ENCODE assay signal across 1 cellular context in genomic region chrX:71657267-71657666, GRCh38.
A peak's percentile ranks its signal among the peaks of the same experiment; 100 is the strongest.
TF ChIP-seq lines count a peak whose summit lies in the region.

No MANE protein-coding gene starts in this region.

TF ChIP-seq in K562, 482 proteins besides CTCF, POLR2A, EP300 and RAD21 (continued from another document):
- TF ChIP-seq, protein P1, sequence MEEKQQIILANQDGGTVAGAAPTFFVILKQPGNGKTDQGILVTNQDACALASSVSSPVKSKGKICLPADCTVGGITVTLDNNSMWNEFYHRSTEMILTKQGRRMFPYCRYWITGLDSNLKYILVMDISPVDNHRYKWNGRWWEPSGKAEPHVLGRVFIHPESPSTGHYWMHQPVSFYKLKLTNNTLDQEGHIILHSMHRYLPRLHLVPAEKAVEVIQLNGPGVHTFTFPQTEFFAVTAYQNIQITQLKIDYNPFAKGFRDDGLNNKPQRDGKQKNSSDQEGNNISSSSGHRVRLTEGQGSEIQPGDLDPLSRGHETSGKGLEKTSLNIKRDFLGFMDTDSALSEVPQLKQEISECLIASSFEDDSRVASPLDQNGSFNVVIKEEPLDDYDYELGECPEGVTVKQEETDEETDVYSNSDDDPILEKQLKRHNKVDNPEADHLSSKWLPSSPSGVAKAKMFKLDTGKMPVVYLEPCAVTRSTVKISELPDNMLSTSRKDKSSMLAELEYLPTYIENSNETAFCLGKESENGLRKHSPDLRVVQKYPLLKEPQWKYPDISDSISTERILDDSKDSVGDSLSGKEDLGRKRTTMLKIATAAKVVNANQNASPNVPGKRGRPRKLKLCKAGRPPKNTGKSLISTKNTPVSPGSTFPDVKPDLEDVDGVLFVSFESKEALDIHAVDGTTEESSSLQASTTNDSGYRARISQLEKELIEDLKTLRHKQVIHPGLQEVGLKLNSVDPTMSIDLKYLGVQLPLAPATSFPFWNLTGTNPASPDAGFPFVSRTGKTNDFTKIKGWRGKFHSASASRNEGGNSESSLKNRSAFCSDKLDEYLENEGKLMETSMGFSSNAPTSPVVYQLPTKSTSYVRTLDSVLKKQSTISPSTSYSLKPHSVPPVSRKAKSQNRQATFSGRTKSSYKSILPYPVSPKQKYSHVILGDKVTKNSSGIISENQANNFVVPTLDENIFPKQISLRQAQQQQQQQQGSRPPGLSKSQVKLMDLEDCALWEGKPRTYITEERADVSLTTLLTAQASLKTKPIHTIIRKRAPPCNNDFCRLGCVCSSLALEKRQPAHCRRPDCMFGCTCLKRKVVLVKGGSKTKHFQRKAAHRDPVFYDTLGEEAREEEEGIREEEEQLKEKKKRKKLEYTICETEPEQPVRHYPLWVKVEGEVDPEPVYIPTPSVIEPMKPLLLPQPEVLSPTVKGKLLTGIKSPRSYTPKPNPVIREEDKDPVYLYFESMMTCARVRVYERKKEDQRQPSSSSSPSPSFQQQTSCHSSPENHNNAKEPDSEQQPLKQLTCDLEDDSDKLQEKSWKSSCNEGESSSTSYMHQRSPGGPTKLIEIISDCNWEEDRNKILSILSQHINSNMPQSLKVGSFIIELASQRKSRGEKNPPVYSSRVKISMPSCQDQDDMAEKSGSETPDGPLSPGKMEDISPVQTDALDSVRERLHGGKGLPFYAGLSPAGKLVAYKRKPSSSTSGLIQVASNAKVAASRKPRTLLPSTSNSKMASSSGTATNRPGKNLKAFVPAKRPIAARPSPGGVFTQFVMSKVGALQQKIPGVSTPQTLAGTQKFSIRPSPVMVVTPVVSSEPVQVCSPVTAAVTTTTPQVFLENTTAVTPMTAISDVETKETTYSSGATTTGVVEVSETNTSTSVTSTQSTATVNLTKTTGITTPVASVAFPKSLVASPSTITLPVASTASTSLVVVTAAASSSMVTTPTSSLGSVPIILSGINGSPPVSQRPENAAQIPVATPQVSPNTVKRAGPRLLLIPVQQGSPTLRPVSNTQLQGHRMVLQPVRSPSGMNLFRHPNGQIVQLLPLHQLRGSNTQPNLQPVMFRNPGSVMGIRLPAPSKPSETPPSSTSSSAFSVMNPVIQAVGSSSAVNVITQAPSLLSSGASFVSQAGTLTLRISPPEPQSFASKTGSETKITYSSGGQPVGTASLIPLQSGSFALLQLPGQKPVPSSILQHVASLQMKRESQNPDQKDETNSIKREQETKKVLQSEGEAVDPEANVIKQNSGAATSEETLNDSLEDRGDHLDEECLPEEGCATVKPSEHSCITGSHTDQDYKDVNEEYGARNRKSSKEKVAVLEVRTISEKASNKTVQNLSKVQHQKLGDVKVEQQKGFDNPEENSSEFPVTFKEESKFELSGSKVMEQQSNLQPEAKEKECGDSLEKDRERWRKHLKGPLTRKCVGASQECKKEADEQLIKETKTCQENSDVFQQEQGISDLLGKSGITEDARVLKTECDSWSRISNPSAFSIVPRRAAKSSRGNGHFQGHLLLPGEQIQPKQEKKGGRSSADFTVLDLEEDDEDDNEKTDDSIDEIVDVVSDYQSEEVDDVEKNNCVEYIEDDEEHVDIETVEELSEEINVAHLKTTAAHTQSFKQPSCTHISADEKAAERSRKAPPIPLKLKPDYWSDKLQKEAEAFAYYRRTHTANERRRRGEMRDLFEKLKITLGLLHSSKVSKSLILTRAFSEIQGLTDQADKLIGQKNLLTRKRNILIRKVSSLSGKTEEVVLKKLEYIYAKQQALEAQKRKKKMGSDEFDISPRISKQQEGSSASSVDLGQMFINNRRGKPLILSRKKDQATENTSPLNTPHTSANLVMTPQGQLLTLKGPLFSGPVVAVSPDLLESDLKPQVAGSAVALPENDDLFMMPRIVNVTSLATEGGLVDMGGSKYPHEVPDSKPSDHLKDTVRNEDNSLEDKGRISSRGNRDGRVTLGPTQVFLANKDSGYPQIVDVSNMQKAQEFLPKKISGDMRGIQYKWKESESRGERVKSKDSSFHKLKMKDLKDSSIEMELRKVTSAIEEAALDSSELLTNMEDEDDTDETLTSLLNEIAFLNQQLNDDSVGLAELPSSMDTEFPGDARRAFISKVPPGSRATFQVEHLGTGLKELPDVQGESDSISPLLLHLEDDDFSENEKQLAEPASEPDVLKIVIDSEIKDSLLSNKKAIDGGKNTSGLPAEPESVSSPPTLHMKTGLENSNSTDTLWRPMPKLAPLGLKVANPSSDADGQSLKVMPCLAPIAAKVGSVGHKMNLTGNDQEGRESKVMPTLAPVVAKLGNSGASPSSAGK (IDR thresholded peaks at IDR 0.05): peak; percentile 63
